1 cellular context compared by ENCODE assay signal in genomic region chr1:63843884-63844283, GRCh38.
TF ChIP-seq lines count a peak whose summit lies in the region.

No MANE protein-coding gene starts in this region.

TF ChIP-seq in GM23338, 12 proteins besides CTCF, POLR2A, EP300 and RAD21 (continued from another document):
- TF ChIP-seq, protein P1, sequence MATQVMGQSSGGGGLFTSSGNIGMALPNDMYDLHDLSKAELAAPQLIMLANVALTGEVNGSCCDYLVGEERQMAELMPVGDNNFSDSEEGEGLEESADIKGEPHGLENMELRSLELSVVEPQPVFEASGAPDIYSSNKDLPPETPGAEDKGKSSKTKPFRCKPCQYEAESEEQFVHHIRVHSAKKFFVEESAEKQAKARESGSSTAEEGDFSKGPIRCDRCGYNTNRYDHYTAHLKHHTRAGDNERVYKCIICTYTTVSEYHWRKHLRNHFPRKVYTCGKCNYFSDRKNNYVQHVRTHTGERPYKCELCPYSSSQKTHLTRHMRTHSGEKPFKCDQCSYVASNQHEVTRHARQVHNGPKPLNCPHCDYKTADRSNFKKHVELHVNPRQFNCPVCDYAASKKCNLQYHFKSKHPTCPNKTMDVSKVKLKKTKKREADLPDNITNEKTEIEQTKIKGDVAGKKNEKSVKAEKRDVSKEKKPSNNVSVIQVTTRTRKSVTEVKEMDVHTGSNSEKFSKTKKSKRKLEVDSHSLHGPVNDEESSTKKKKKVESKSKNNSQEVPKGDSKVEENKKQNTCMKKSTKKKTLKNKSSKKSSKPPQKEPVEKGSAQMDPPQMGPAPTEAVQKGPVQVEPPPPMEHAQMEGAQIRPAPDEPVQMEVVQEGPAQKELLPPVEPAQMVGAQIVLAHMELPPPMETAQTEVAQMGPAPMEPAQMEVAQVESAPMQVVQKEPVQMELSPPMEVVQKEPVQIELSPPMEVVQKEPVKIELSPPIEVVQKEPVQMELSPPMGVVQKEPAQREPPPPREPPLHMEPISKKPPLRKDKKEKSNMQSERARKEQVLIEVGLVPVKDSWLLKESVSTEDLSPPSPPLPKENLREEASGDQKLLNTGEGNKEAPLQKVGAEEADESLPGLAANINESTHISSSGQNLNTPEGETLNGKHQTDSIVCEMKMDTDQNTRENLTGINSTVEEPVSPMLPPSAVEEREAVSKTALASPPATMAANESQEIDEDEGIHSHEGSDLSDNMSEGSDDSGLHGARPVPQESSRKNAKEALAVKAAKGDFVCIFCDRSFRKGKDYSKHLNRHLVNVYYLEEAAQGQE (IDR thresholded peaks at IDR 0.05; ENCODE audit: unreplicated experiment): no peak
- TF ChIP-seq ZNF331 (CRISPR knock-in tag; IDR thresholded peaks at IDR 0.05; ENCODE audit: low read depth) (no peak), POLR2AphosphoS5 (IDR thresholded peaks at IDR 0.05; ENCODE audit: low read depth) (no peak)
- TF ChIP-seq, protein P2, sequence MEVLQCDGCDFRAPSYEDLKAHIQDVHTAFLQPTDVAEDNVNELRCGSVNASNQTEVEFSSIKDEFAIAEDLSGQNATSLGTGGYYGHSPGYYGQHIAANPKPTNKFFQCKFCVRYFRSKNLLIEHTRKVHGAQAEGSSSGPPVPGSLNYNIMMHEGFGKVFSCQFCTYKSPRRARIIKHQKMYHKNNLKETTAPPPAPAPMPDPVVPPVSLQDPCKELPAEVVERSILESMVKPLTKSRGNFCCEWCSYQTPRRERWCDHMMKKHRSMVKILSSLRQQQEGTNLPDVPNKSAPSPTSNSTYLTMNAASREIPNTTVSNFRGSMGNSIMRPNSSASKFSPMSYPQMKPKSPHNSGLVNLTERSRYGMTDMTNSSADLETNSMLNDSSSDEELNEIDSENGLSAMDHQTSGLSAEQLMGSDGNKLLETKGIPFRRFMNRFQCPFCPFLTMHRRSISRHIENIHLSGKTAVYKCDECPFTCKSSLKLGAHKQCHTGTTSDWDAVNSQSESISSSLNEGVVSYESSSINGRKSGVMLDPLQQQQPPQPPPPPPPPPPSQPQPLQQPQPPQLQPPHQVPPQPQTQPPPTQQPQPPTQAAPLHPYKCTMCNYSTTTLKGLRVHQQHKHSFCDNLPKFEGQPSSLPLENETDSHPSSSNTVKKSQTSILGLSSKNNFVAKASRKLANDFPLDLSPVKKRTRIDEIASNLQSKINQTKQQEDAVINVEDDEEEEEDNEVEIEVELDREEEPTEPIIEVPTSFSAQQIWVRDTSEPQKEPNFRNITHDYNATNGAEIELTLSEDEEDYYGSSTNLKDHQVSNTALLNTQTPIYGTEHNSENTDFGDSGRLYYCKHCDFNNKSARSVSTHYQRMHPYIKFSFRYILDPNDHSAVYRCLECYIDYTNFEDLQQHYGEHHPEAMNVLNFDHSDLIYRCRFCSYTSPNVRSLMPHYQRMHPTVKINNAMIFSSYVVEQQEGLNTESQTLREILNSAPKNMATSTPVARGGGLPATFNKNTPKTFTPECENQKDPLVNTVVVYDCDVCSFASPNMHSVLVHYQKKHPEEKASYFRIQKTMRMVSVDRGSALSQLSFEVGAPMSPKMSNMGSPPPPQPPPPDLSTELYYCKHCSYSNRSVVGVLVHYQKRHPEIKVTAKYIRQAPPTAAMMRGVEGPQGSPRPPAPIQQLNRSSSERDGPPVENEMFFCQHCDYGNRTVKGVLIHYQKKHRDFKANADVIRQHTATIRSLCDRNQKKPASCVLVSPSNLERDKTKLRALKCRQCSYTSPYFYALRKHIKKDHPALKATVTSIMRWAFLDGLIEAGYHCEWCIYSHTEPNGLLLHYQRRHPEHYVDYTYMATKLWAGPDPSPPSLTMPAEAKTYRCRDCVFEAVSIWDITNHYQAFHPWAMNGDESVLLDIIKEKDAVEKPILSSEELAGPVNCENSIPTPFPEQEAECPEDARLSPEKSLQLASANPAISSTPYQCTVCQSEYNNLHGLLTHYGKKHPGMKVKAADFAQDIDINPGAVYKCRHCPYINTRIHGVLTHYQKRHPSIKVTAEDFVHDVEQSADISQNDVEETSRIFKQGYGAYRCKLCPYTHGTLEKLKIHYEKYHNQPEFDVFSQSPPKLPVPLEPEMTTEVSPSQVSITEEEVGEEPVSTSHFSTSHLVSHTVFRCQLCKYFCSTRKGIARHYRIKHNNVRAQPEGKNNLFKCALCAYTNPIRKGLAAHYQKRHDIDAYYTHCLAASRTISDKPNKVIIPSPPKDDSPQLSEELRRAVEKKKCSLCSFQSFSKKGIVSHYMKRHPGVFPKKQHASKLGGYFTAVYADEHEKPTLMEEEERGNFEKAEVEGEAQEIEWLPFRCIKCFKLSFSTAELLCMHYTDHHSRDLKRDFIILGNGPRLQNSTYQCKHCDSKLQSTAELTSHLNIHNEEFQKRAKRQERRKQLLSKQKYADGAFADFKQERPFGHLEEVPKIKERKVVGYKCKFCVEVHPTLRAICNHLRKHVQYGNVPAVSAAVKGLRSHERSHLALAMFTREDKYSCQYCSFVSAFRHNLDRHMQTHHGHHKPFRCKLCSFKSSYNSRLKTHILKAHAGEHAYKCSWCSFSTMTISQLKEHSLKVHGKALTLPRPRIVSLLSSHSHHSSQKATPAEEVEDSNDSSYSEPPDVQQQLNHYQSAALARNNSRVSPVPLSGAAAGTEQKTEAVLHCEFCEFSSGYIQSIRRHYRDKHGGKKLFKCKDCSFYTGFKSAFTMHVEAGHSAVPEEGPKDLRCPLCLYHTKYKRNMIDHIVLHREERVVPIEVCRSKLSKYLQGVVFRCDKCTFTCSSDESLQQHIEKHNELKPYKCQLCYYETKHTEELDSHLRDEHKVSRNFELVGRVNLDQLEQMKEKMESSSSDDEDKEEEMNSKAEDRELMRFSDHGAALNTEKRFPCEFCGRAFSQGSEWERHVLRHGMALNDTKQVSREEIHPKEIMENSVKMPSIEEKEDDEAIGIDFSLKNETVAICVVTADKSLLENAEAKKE (CRISPR knock-in tag; IDR thresholded peaks at IDR 0.05): no peak
- TF ChIP-seq, protein P3, sequence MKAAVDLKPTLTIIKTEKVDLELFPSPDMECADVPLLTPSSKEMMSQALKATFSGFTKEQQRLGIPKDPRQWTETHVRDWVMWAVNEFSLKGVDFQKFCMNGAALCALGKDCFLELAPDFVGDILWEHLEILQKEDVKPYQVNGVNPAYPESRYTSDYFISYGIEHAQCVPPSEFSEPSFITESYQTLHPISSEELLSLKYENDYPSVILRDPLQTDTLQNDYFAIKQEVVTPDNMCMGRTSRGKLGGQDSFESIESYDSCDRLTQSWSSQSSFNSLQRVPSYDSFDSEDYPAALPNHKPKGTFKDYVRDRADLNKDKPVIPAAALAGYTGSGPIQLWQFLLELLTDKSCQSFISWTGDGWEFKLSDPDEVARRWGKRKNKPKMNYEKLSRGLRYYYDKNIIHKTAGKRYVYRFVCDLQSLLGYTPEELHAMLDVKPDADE (IDR thresholded peaks at IDR 0.05): no peak
